Comparison of ENCODE assay signal across 12 cellular contexts in the genomic region with DNA sequence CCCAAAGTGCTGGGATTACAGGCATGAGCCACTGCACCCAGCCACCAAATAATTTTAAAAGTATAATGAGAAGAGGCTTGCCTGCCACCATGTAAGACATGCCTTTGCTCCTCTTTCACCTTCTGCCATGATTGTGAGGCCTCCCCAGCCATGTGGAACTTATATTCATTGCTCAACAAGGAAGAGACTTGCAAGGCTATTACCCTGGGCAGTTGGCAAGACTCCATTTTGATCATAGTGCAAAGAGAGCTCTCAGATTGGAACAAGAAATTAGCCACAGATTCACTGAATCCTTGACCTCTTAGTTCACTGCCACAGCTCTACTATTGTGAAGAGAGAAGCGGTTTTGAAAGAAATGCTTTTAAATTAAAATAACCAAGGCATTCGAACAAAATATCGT.
"Had no signal": no experiment of that assay in that cellular context is flagged by ENCODE, and none has a peak within 500 bp of the region (broad histone marks: within the 10 kb centered on the region; RNA-seq: fewer than 3 reads in every experiment).

No MANE protein-coding gene starts in this region.

- H3K9me3 ChIP-seq: esophagus muscularis mucosa, thoracic aorta had no signal

- H3K36me3 ChIP-seq: brain microvascular endothelial cell, esophagus muscularis mucosa, thoracic aorta had no signal

- DNase-seq: activated B cell treated with CpG ODN at 0.5 μM for 24 hours; activated CD4-positive, alpha-beta T cell treated with anti-CD3 and anti-CD28 coated beads, Interleukin-2, amount 50 U/mL, for 1 hour; amygdala; brain microvascular endothelial cell; cerebellar nuclear complex; endodermal cell; mammary epithelial cell; stimulated activated CD4-positive, alpha-beta T cell treated with anti-CD3 and anti-CD28 coated beads, Interleukin-2, amount 100 ng/mL, for 48 hours; T-helper 2 cell had no signal

- H3K27me3 ChIP-seq: brain microvascular endothelial cell, esophagus muscularis mucosa, hepatocyte had no signal

- H3K4me3 ChIP-seq: esophagus muscularis mucosa, hepatocyte, thoracic aorta had no signal

- H3K27ac ChIP-seq: brain microvascular endothelial cell, esophagus muscularis mucosa, hepatocyte, thoracic aorta had no signal
